In the genomic region with DNA sequence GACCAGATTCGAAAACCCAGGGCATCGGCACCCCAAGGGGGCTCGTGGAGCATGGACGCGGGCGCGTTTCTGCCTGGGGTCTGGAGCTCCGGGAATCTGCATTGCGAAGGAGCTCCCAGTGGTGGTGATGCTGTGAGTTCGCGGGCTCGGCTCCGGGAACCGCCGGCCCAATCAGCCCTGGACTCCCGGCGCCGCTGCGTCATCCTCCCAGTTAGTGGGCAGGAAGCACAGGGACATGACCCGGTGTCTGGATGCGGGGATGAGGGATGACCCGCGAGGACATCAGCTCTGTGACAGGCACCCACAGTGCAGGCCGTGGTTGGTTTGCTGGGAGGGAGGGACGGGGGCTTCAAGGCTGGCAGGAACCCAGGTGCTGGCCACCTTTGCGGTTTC, we compare ENCODE assay signal across 2 cellular contexts.
TF ChIP-seq lines count a peak whose summit lies in the region.

No MANE protein-coding gene starts in this region.

TF ChIP-seq in SK-N-SH, 30 proteins besides CTCF, POLR2A, EP300 and RAD21:
- TF ChIP-seq NRF1 (IDR thresholded peaks at IDR 0.05; ENCODE audit: low read depth, low read length) (no peak), FOSL2 (IDR thresholded peaks at IDR 0.05; ENCODE audit: borderline replicate concordance, low read depth) (no peak), POLR2AphosphoS5 (IDR thresholded peaks at IDR 0.05; ENCODE audit: low read depth, low read length) (no peak), TEAD4 (IDR thresholded peaks at IDR 0.05; ENCODE audit: borderline replicate concordance, insufficient read depth) (no peak), SMC3 (IDR thresholded peaks at IDR 0.05; ENCODE audit: low read depth, low read length) (no peak), MXI1 (IDR thresholded peaks at IDR 0.05; ENCODE audit: low read depth, low read length) (no peak), MEF2A (IDR thresholded peaks at IDR 0.05; ENCODE audit: borderline replicate concordance, low read depth) (no peak), ELF1 (IDR thresholded peaks at IDR 0.05) (no peak), RCOR1 (IDR thresholded peaks at IDR 0.05; ENCODE audit: low read length) (no peak), FOXJ3 (CRISPR knock-in tag; IDR thresholded peaks at IDR 0.05) (no peak), FOXM1 (IDR thresholded peaks at IDR 0.05; ENCODE audit: low read depth) (no peak), SIN3A (IDR thresholded peaks at IDR 0.05; ENCODE audit: borderline replicate concordance, low read depth, low read length) (no peak), RFX5 (IDR thresholded peaks at IDR 0.05; ENCODE audit: low read length) (no peak)
- TF ChIP-seq, protein P1, sequence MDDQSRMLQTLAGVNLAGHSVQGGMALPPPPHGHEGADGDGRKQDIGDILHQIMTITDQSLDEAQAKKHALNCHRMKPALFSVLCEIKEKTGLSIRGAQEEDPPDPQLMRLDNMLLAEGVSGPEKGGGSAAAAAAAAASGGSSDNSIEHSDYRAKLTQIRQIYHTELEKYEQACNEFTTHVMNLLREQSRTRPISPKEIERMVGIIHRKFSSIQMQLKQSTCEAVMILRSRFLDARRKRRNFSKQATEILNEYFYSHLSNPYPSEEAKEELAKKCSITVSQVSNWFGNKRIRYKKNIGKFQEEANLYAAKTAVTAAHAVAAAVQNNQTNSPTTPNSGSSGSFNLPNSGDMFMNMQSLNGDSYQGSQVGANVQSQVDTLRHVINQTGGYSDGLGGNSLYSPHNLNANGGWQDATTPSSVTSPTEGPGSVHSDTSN (IDR thresholded peaks at IDR 0.05), result no peak
- TF ChIP-seq, protein P2, sequence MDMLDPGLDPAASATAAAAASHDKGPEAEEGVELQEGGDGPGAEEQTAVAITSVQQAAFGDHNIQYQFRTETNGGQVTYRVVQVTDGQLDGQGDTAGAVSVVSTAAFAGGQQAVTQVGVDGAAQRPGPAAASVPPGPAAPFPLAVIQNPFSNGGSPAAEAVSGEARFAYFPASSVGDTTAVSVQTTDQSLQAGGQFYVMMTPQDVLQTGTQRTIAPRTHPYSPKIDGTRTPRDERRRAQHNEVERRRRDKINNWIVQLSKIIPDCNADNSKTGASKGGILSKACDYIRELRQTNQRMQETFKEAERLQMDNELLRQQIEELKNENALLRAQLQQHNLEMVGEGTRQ (IDR thresholded peaks at IDR 0.05; ENCODE audit: borderline replicate concordance, low read depth, low read length), result no peak
- TF ChIP-seq, protein P3, sequence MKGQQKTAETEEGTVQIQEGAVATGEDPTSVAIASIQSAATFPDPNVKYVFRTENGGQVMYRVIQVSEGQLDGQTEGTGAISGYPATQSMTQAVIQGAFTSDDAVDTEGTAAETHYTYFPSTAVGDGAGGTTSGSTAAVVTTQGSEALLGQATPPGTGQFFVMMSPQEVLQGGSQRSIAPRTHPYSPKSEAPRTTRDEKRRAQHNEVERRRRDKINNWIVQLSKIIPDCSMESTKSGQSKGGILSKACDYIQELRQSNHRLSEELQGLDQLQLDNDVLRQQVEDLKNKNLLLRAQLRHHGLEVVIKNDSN (IDR thresholded peaks at IDR 0.05; ENCODE audit: borderline replicate concordance, low read depth), result no peak
- TF ChIP-seq, protein P4, sequence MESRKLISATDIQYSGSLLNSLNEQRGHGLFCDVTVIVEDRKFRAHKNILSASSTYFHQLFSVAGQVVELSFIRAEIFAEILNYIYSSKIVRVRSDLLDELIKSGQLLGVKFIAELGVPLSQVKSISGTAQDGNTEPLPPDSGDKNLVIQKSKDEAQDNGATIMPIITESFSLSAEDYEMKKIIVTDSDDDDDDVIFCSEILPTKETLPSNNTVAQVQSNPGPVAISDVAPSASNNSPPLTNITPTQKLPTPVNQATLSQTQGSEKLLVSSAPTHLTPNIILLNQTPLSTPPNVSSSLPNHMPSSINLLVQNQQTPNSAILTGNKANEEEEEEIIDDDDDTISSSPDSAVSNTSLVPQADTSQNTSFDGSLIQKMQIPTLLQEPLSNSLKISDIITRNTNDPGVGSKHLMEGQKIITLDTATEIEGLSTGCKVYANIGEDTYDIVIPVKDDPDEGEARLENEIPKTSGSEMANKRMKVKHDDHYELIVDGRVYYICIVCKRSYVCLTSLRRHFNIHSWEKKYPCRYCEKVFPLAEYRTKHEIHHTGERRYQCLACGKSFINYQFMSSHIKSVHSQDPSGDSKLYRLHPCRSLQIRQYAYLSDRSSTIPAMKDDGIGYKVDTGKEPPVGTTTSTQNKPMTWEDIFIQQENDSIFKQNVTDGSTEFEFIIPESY (IDR thresholded peaks at IDR 0.05; ENCODE audit: borderline replicate concordance, low read depth), result no peak
- TF ChIP-seq, protein P5, sequence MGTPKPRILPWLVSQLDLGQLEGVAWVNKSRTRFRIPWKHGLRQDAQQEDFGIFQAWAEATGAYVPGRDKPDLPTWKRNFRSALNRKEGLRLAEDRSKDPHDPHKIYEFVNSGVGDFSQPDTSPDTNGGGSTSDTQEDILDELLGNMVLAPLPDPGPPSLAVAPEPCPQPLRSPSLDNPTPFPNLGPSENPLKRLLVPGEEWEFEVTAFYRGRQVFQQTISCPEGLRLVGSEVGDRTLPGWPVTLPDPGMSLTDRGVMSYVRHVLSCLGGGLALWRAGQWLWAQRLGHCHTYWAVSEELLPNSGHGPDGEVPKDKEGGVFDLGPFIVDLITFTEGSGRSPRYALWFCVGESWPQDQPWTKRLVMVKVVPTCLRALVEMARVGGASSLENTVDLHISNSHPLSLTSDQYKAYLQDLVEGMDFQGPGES (IDR thresholded peaks at IDR 0.05; ENCODE audit: low read depth, low read length), result no peak

TF ChIP-seq in SK-N-SH treated with all-trans-retinoic acid at 6 μM for 48 hours, 23 proteins besides CTCF, POLR2A, EP300 and RAD21:
- TF ChIP-seq SNAI2 (CRISPR knock-in tag; IDR thresholded peaks at IDR 0.05) (no peak), GLIS3 (CRISPR knock-in tag; IDR thresholded peaks at IDR 0.05) (no peak), TOX (CRISPR knock-in tag; IDR thresholded peaks at IDR 0.05; ENCODE audit: borderline replicate concordance) (no peak), RARB (CRISPR knock-in tag; IDR thresholded peaks at IDR 0.05) (no peak), ISL1 (CRISPR knock-in tag; IDR thresholded peaks at IDR 0.05) (no peak), ZNF70 (CRISPR knock-in tag; IDR thresholded peaks at IDR 0.05) (no peak), ZFP30 (CRISPR knock-in tag; IDR thresholded peaks at IDR 0.05) (no peak)
- TF ChIP-seq, protein P6, sequence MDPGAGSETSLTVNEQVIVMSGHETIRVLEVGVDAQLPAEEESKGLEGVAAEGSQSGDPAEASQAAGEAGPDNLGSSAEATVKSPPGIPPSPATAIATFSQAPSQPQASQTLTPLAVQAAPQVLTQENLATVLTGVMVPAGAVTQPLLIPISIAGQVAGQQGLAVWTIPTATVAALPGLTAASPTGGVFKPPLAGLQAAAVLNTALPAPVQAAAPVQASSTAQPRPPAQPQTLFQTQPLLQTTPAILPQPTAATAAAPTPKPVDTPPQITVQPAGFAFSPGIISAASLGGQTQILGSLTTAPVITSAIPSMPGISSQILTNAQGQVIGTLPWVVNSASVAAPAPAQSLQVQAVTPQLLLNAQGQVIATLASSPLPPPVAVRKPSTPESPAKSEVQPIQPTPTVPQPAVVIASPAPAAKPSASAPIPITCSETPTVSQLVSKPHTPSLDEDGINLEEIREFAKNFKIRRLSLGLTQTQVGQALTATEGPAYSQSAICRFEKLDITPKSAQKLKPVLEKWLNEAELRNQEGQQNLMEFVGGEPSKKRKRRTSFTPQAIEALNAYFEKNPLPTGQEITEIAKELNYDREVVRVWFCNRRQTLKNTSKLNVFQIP (CRISPR knock-in tag; IDR thresholded peaks at IDR 0.05; ENCODE audit: borderline replicate concordance, low read depth), result no peak
- TF ChIP-seq, protein P7, sequence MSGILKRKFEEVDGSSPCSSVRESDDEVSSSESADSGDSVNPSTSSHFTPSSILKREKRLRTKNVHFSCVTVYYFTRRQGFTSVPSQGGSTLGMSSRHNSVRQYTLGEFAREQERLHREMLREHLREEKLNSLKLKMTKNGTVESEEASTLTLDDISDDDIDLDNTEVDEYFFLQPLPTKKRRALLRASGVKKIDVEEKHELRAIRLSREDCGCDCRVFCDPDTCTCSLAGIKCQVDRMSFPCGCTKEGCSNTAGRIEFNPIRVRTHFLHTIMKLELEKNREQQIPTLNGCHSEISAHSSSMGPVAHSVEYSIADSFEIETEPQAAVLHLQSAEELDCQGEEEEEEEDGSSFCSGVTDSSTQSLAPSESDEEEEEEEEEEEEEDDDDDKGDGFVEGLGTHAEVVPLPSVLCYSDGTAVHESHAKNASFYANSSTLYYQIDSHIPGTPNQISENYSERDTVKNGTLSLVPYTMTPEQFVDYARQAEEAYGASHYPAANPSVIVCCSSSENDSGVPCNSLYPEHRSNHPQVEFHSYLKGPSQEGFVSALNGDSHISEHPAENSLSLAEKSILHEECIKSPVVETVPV (CRISPR knock-in tag; IDR thresholded peaks at IDR 0.05), result no peak
- TF ChIP-seq, protein P8, sequence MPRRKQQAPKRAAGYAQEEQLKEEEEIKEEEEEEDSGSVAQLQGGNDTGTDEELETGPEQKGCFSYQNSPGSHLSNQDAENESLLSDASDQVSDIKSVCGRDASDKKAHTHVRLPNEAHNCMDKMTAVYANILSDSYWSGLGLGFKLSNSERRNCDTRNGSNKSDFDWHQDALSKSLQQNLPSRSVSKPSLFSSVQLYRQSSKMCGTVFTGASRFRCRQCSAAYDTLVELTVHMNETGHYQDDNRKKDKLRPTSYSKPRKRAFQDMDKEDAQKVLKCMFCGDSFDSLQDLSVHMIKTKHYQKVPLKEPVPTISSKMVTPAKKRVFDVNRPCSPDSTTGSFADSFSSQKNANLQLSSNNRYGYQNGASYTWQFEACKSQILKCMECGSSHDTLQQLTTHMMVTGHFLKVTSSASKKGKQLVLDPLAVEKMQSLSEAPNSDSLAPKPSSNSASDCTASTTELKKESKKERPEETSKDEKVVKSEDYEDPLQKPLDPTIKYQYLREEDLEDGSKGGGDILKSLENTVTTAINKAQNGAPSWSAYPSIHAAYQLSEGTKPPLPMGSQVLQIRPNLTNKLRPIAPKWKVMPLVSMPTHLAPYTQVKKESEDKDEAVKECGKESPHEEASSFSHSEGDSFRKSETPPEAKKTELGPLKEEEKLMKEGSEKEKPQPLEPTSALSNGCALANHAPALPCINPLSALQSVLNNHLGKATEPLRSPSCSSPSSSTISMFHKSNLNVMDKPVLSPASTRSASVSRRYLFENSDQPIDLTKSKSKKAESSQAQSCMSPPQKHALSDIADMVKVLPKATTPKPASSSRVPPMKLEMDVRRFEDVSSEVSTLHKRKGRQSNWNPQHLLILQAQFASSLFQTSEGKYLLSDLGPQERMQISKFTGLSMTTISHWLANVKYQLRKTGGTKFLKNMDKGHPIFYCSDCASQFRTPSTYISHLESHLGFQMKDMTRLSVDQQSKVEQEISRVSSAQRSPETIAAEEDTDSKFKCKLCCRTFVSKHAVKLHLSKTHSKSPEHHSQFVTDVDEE (CRISPR knock-in tag; IDR thresholded peaks at IDR 0.05), result no peak
